Comparison of ENCODE assay signal across 13 cellular contexts in genomic region chr17:63676540-63676933, GRCh38. TPM values are rescaled to one million over a fixed set of nuclear protein-coding genes. Genes with fewer than 3 reads are reported as not detected.
DNase-seq lines count a peak whose midpoint lies in the region; ATAC-seq, FAIRE-seq and TF ChIP-seq lines count a peak whose summit lies in the region.
"Had no signal": no experiment of that assay in that cellular context is flagged by ENCODE, and none has a peak within 500 bp of the region (broad histone marks: within the 10 kb centered on the region; RNA-seq: fewer than 3 reads in every experiment).

No MANE protein-coding gene starts in this region.

- no peak for FAIRE-seq in D721Med (lab: Jason Lieb, UNC)
- FAIRE-seq: islet of Langerhans had no signal

- no peak overlapping the region for H2AFZ ChIP-seq in neural progenitor cell (replicated peaks)

- peaks cover 6% of the 10 kb centered on the region for H4K20me1 ChIP-seq in neural progenitor cell (ENCODE audit: low read depth)

- H3K36me3 Mint-ChIP-seq in endothelial cell (ENCODE audit: low read depth, unreplicated experiment) = peaks cover 34% of the 10 kb centered on the region
- H3K36me3 Mint-ChIP-seq in neural progenitor cell = peaks cover 12% of the 10 kb centered on the region

- H3K27me3 ChIP-seq in right cardiac atrium (ENCODE audit: control insufficient read depth, insufficient read depth) = no peaks in the 10 kb centered on the region
- no peaks in the 10 kb centered on the region for H3K27me3 ChIP-seq in neural progenitor cell
- H3K27me3 ChIP-seq: tibial artery had no signal

- H3K27ac Mint-ChIP-seq in endothelial cell (ENCODE audit: unreplicated experiment) = peak overlapping the region; percentile 99
- no peak overlapping the region for H3K27ac Mint-ChIP-seq in neural progenitor cell

- H3K9me3 ChIP-seq in right cardiac atrium (ENCODE audit: control insufficient read depth, low read length) (no peaks in the 10 kb centered on the region), neural progenitor cell (ENCODE audit: low read depth) (no peaks in the 10 kb centered on the region)
- H3K9me3 ChIP-seq: tibial artery had no signal

- DNase-seq in right cardiac atrium (no peak), Right ventricle myocardium superior (no peak), endothelial cell (ENCODE audit: low spot score) (no peak), neural progenitor cell (ENCODE audit: low spot score) (peak; percentile 16), GM10266 (ENCODE audit: extremely low spot score) (no peak), NCI-H2081 treated with DMSO at 0.1 percent for 48 hours (lab: John Stamatoyannopoulos, UW) (no peak), NCI-H1105 (lab: John Stamatoyannopoulos, UW) (no peak), D721Med (ENCODE audit: insufficient read length, low spot score) (no peak)
- DNase-seq: activated CD4-positive, CD25-positive, alpha-beta regulatory T cell treated with anti-CD3 and anti-CD28 coated beads, Interleukin-2, amount 50 U/mL, for 72 hours; DND-41; naive thymus-derived CD8-positive, alpha-beta T cell had no signal

- H3K36me3 ChIP-seq in neural progenitor cell = no peaks in the 10 kb centered on the region

- H3K9ac ChIP-seq in neural progenitor cell = no peak overlapping the region

- TF ChIP-seq CTCF in endothelial cell (IDR thresholded peaks at IDR 0.05; ENCODE audit: unreplicated experiment) (no peak), neural progenitor cell (IDR thresholded peaks at IDR 0.05) (no peak), GM10266 (IDR thresholded peaks at IDR 0.05; ENCODE audit: control insufficient read depth, insufficient read depth, low read depth, missing control alignments) (no peak), D721Med (IDR thresholded peaks at IDR 0.05; ENCODE audit: insufficient read depth, missing control alignments) (no peak)

- H3K27ac ChIP-seq in right cardiac atrium (ENCODE audit: low read length) = peak overlapping the region; percentile 88
- no peak overlapping the region for H3K27ac ChIP-seq in neural progenitor cell

- H3K4me1 ChIP-seq in right cardiac atrium (ENCODE audit: control insufficient read depth, insufficient read depth, low read length) (peaks cover 11% of the 10 kb centered on the region), neural progenitor cell (peaks cover 9% of the 10 kb centered on the region)

- H3K79me2 ChIP-seq in neural progenitor cell (ENCODE audit: low read depth) = no peaks in the 10 kb centered on the region

- peaks cover 3% of the 10 kb centered on the region for H3F3A ChIP-seq in neural progenitor cell (ENCODE audit: low read depth)

- no peaks in the 10 kb centered on the region for H3K9me3 Mint-ChIP-seq in endothelial cell (ENCODE audit: unreplicated experiment)
- H3K9me3 Mint-ChIP-seq in neural progenitor cell = no peaks in the 10 kb centered on the region
- H3K9me3 Mint-ChIP-seq: naive thymus-derived CD8-positive, alpha-beta T cell had no signal

- H3K4me1 Mint-ChIP-seq in endothelial cell (ENCODE audit: unreplicated experiment) (peaks cover 60% of the 10 kb centered on the region), neural progenitor cell (peaks cover 36% of the 10 kb centered on the region)

- 41% methylated on average over 3 of the region's 3 CpGs for WGBS in right cardiac atrium

- H3K4me3 ChIP-seq in right cardiac atrium (ENCODE audit: low read length) (no peak overlapping the region), neural progenitor cell (no peak overlapping the region)

- intact Hi-C loops in right cardiac atrium (cut with DNase I) = no loop called here
- intact Hi-C loops in Right ventricle myocardium superior (cut with DNase I) = no loop called here

- no peak for ATAC-seq in right cardiac atrium
- no peak for ATAC-seq in Right ventricle myocardium superior (ENCODE audit: poor library complexity)
- ATAC-seq: naive thymus-derived CD8-positive, alpha-beta T cell had no signal

- H3K27me3 Mint-ChIP-seq in endothelial cell (ENCODE audit: unreplicated experiment) = peaks cover 5% of the 10 kb centered on the region
- peaks cover 4% of the 10 kb centered on the region for H3K27me3 Mint-ChIP-seq in neural progenitor cell (ENCODE audit: insufficient read depth, low read depth)
- H3K27me3 Mint-ChIP-seq: naive thymus-derived CD8-positive, alpha-beta T cell had no signal

- H3K4me3 Mint-ChIP-seq in endothelial cell (ENCODE audit: unreplicated experiment) = no peak overlapping the region
- no peak overlapping the region for H3K4me3 Mint-ChIP-seq in neural progenitor cell

- H3K4me2 ChIP-seq in neural progenitor cell = no peak overlapping the region

RNA-seq across cellular contexts. Expression of gene LIMD2, which starts 23.4 kb away (rescaled TPM):
- total RNA-seq in right cardiac atrium (10 to 100 TPM in 1 of 4 donors, 1 to 10 TPM in 3; 7.9 to 13.8 (median 8.2) TPM), Right ventricle myocardium superior (2.4 TPM), endothelial cell (ENCODE audit: unreplicated experiment) (132 TPM), neural progenitor cell (ENCODE audit: low replicate concordance) (7.0 and 36.9 TPM in 2 replicates)
- polyA plus RNA-seq in right cardiac atrium = 8.7 TPM

RNA-seq across cellular contexts. Expression of gene MAP3K3, which starts 54.3 kb away (rescaled TPM):
- 10 to 100 TPM; 47.1 to 51.0 (median 48.6) TPM for total RNA-seq in right cardiac atrium
- polyA plus RNA-seq in right cardiac atrium = 32.6 TPM
- 31.3 TPM for total RNA-seq in Right ventricle myocardium superior
- 112 TPM for total RNA-seq in endothelial cell (ENCODE audit: unreplicated experiment)
- 21.6 and 28.8 TPM in 2 replicates for total RNA-seq in neural progenitor cell (ENCODE audit: low replicate concordance)
